9 cellular contexts compared by ENCODE assay signal in genomic region chr15:66763186-66764066, GRCh38.
DNase-seq lines count a peak whose midpoint lies in the region; ATAC-seq, FAIRE-seq and TF ChIP-seq lines count a peak whose summit lies in the region.
"Had no signal": no experiment of that assay in that cellular context is flagged by ENCODE, and none has a peak within 500 bp of the region (broad histone marks: within the 10 kb centered on the region; RNA-seq: fewer than 3 reads in every experiment).

No MANE protein-coding gene starts in this region.

- no peaks in the 10 kb centered on the region for H3K36me3 ChIP-seq in PC-9 (ENCODE audit: low read depth)

- no peak for TF ChIP-seq CTCF in PC-9 (conservative IDR thresholded peaks at IDR 0.05)

- CTCF ChIA-PET in PC-9 (lab: Charles Lee): no interaction called here

- intact Hi-C loops in PC-9 (cut with micrococcal nuclease; ENCODE audit: unreplicated experiment): loop anchor here (1.0 kb wide), 1 partner anchor 61 kb away; the partner anchor contains the start of gene SMAD6
- intact Hi-C loops in Right ventricle myocardium inferior (cut with DNase I): loop anchor here (1.0 kb wide), 1 partner anchor 61 kb away; the partner anchor contains the start of gene SMAD6
- intact Hi-C loops in posterior vena cava (cut with DNase I): no loop called here

- H3K9me3 ChIP-seq in PC-9 (ENCODE audit: insufficient read depth, low read depth): no peaks in the 10 kb centered on the region

- POLR2A ChIA-PET in PC-9 (lab: Charles Lee; ENCODE audit: unreplicated experiment): interaction anchor here (0.6 to 0.8 kb wide), 2 partner anchors 43 to 1397 kb away, joined by 7 to 14 read pairs; no protein-coding TSS in a partner anchor

- BruUV-seq in PC-9 (replicated peaks; lab: Mats Ljungman, UMichigan): no TSS peak

- H3K79me2 ChIP-seq in PC-9 (ENCODE audit: low read depth): peaks cover 21% of the 10 kb centered on the region; the same call in 1 of the 2 replicates

- no peak overlapping the region for H2AFZ ChIP-seq in PC-9

- DNase-seq in AG20443 (ENCODE audit: low spot score) (peak; percentile 62), PC-9 (peak; percentile 63 to 92), Right ventricle myocardium inferior (ENCODE audit: missing footprints) (peak; percentile 94), posterior vena cava (ENCODE audit: low spot score) (peak; percentile 90), NCI-H128 (lab: John Stamatoyannopoulos, UW; ENCODE audit: unreplicated experiment) (no peak), GM19239 (ENCODE audit: insufficient read length, low spot score) (no peak)

- FAIRE-seq in GM19239 (lab: Jason Lieb, UNC): no peak
- FAIRE-seq: endometrium had no signal

- peak overlapping the region; percentile 19; the same call in 1 of the 2 replicates for H3K27ac ChIP-seq in PC-9

- H3K4me3 ChIP-seq in PC-9: no peak overlapping the region

- peaks cover 50% of the 10 kb centered on the region for H3F3A ChIP-seq in PC-9 (ENCODE audit: insufficient read depth, low read depth)

- peak; percentile 90 for ATAC-seq in Right ventricle myocardium inferior
- ATAC-seq in GM19395 (IDR thresholded peaks at IDR 0.05; ENCODE audit: unreplicated experiment): no peak
- no peak for ATAC-seq in HG02763 (IDR thresholded peaks at IDR 0.05; ENCODE audit: unreplicated experiment)

- H3K4me2 ChIP-seq in PC-9: peak overlapping the region; percentile 44

- H4K20me1 ChIP-seq in PC-9 (ENCODE audit: insufficient read depth): no peaks in the 10 kb centered on the region

- no peaks in the 10 kb centered on the region for H3K27me3 ChIP-seq in PC-9 (ENCODE audit: insufficient read depth, low read depth)

- no peaks in the 10 kb centered on the region for H3K9me2 ChIP-seq in PC-9 (ENCODE audit: insufficient read depth)

- H3K4me1 ChIP-seq in PC-9 (replicated peaks; ENCODE audit: insufficient read depth): peaks cover 88% of the 10 kb centered on the region

Comparison
In these comparisons a context has a peak if more than half of its experiments do, and no peak if none do; other contexts are left out.
1. DNase-seq: peak in AG20443 (single experiment), PC-9 (2 of 2), Right ventricle myocardium inferior (single experiment) and posterior vena cava (single experiment); none in NCI-H128 (single experiment) and GM19239 (single experiment).
2. intact Hi-C loops: an anchor here in PC-9 (1.0 kb wide) and Right ventricle myocardium inferior (1.0 kb wide); none called in posterior vena cava.